In genomic region chr2:230703514-230703913, GRCh38 we compare ENCODE assay signal across 34 cellular contexts.
"Had no signal": no experiment of that assay in that cellular context is flagged by ENCODE, and none has a peak within 500 bp of the region (broad histone marks: within the 10 kb centered on the region; RNA-seq: fewer than 3 reads in every experiment).

No MANE protein-coding gene starts in this region.

- ATAC-seq: activated CD8-positive, alpha-beta T cell treated with anti-CD3 and anti-CD28 coated beads for 36 hours; activated naive CD4-positive, alpha-beta T cell treated with anti-CD3 and anti-CD28 coated beads, Interleukin-2, amount 50 U/mL, for 72 hours; activated T-cell treated with anti-CD3 and anti-CD28 coated beads, Interleukin-2, amount 50 U/mL, for 4 hours; activated T-cell treated with anti-CD3 and anti-CD28 coated beads, Interleukin-2, amount 50 U/mL, for 72 hours; activated T-helper 17 cell treated with anti-CD3 and anti-CD28 coated beads, Interleukin-2, amount 50 U/mL, for 72 hours; body of pancreas had no signal

- H3K4me1 ChIP-seq: adrenal gland, body of pancreas, breast epithelium had no signal

- H3K27ac ChIP-seq: adrenal gland, body of pancreas, brain microvascular endothelial cell, breast epithelium, VCaP had no signal

- FAIRE-seq: astrocyte, TTC549 had no signal

- H3K4me3 ChIP-seq: adrenal gland, body of pancreas, breast epithelium had no signal

- H3K9me3 ChIP-seq: adrenal gland, body of pancreas, breast epithelium had no signal

- H3K27me3 ChIP-seq: adrenal gland, body of pancreas, brain microvascular endothelial cell, breast epithelium had no signal

- DNase-seq: activated B cell treated with CpG ODN at 0.5 μM for 24 hours; activated CD4-positive, alpha-beta memory T cell treated with anti-CD3 and anti-CD28 coated beads for 36 hours; activated CD4-positive, alpha-beta T cell treated with anti-CD3 and anti-CD28 coated beads for 4 hours; activated CD4-positive, alpha-beta T cell treated with anti-CD3 and anti-CD28 coated beads, Interleukin-2, amount 10 ng/mL, durations not matched to agents 24 days and 14 days; activated CD4-positive, alpha-beta T cell treated with anti-CD3 and anti-CD28 coated beads, Interleukin-2, amount 50 U/mL, for 1 hour; activated CD4-positive, alpha-beta T cell treated with anti-CD3 and anti-CD28 coated beads, Interleukin-2, amount 50 U/mL, for 4 hours; activated CD4-positive, CD25-positive, alpha-beta regulatory T cell treated with anti-CD3 and anti-CD28 coated beads, Interleukin-2, amount 50 U/mL, for 72 hours; activated CD8-positive, alpha-beta memory T cell treated with anti-CD3 and anti-CD28 coated beads, Interleukin-2, amount 50 U/mL, for 4 hours; activated CD8-positive, alpha-beta T cell treated with anti-CD3 and anti-CD28 coated beads for 36 hours; activated effector memory CD4-positive, alpha-beta T cell treated with anti-CD3 and anti-CD28 coated beads, Interleukin-2, amount 50 U/mL, for 16 hours; activated gamma-delta T cell treated with Interleukin-2 at 50 U/mL for 16 hours; activated naive CD4-positive, alpha-beta T cell; activated naive CD4-positive, alpha-beta T cell treated with anti-CD3 and anti-CD28 coated beads for 36 hours; activated naive CD4-positive, alpha-beta T cell treated with anti-CD3 and anti-CD28 coated beads, Interleukin-2, amount 50 U/mL, for 16 hours; activated naive CD8-positive, alpha-beta T cell treated with anti-CD3 and anti-CD28 coated beads for 36 hours; activated T-cell treated with anti-CD3 and anti-CD28 coated beads for 4 hours; activated T-cell treated with anti-CD3 and anti-CD28 coated beads, Interleukin-2, amount 50 U/mL, for 1 hour; activated T-cell treated with anti-CD3 and anti-CD28 coated beads, Interleukin-2, amount 50 U/mL, for 4 hours; activated T-cell treated with anti-CD3 and anti-CD28 coated beads, Interleukin-2, amount 50 U/mL, for 72 hours; adrenal gland; amniotic stem cell; aorta; body of pancreas; brain microvascular endothelial cell; central memory CD4-positive, alpha-beta T cell; T-helper 1 cell; T-helper 2 cell; T-helper 9 cell had no signal

- H3K36me3 ChIP-seq: adrenal gland, brain microvascular endothelial cell, breast epithelium had no signal
